In the genomic region with DNA sequence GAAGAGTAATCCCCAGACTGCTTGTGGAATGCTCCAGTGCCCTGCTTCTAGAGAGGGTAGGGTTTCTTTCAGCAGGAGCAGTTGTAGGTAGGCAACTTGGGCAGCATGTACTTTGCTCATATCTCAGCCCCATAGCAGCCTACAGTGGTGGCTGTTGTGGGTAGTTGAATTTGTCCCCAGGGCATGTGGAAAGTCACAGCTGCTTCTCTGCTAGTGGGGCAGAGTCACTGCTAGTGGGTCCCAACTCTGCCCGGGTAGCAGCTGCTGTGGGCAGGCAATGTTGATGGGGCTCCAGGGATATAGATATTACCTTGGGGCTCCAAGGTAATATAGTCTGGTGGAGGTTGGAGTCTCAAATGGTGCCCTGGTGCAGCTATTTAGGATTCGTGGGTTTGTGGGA, we compare ENCODE assay signal across 2 cellular contexts.
TF ChIP-seq lines count a peak whose summit lies in the region.

No MANE protein-coding gene starts in this region.

TF ChIP-seq in H1, 55 proteins besides CTCF, POLR2A, EP300 and RAD21:
- TF ChIP-seq, protein P1, sequence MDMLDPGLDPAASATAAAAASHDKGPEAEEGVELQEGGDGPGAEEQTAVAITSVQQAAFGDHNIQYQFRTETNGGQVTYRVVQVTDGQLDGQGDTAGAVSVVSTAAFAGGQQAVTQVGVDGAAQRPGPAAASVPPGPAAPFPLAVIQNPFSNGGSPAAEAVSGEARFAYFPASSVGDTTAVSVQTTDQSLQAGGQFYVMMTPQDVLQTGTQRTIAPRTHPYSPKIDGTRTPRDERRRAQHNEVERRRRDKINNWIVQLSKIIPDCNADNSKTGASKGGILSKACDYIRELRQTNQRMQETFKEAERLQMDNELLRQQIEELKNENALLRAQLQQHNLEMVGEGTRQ (IDR thresholded peaks at IDR 0.05; ENCODE audit: low read length), result no peak
- TF ChIP-seq SP1 (IDR thresholded peaks at IDR 0.05; ENCODE audit: low read depth, low read length) (no peak), EZH2 (IDR thresholded peaks at IDR 0.05; ENCODE audit: low read depth, low read length, severe bottlenecking) (no peak), CBX8 (IDR thresholded peaks at IDR 0.05; ENCODE audit: borderline replicate concordance, low read depth, low read length) (no peak), SP2 (IDR thresholded peaks at IDR 0.05; ENCODE audit: low read length) (no peak), TEAD4 (IDR thresholded peaks at IDR 0.05; ENCODE audit: low read depth, low read length) (no peak), TAF1 (IDR thresholded peaks at IDR 0.05; ENCODE audit: low read depth, low read length) (no peak), RNF2 (IDR thresholded peaks at IDR 0.05; ENCODE audit: borderline replicate concordance, low read depth, low read length, missing control alignments, poor library complexity, severe bottlenecking) (no peak), YY1 (IDR thresholded peaks at IDR 0.05; ENCODE audit: low read depth, low read length) (no peak), POU5F1 (IDR thresholded peaks at IDR 0.05; ENCODE audit: low read depth, low read length) (no peak), CHD1 (IDR thresholded peaks at IDR 0.05; ENCODE audit: low read depth, low read length) (no peak)
- TF ChIP-seq, protein P2, sequence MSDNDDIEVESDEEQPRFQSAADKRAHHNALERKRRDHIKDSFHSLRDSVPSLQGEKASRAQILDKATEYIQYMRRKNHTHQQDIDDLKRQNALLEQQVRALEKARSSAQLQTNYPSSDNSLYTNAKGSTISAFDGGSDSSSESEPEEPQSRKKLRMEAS (IDR thresholded peaks at IDR 0.05), result no peak

TF ChIP-seq in HEK293T, 16 proteins besides CTCF, POLR2A, EP300 and RAD21:
- TF ChIP-seq LEF1 (IDR thresholded peaks at IDR 0.05; ENCODE audit: borderline replicate concordance) (no peak), HDGF (IDR thresholded peaks at IDR 0.05; ENCODE audit: borderline replicate concordance) (no peak), ELF4 (IDR thresholded peaks at IDR 0.05) (no peak), ARNT (IDR thresholded peaks at IDR 0.05) (no peak), ZNF384 (IDR thresholded peaks at IDR 0.05) (no peak), L3MBTL2 (conservative IDR thresholded peaks at IDR 0.05) (no peak), NFRKB (IDR thresholded peaks at IDR 0.05) (no peak), SUZ12 (IDR thresholded peaks at IDR 0.05) (no peak)
